8 cellular contexts compared by ENCODE assay signal in genomic region chr12:27710592-27711311, GRCh38. TPM values are rescaled to one million over a fixed set of nuclear protein-coding genes. Genes with fewer than 3 reads are reported as not detected.
DNase-seq lines count a peak whose midpoint lies in the region; ATAC-seq, FAIRE-seq and TF ChIP-seq lines count a peak whose summit lies in the region.

MRPS35 (plus strand) TSS chr12:27710832; CDS start chr12:27710844, 12 bp downstream.

- H4K20me1 ChIP-seq in HepG2 (ENCODE audit: insufficient read depth, low read length) = peaks cover 11% of the 10 kb centered on the region

- POLR2A ChIA-PET in HepG2 (lab: Yijun Ruan, JAX) = interaction anchor here (1.0 to 1.5 kb wide), 3 partner anchors 14 to 311 kb away, joined by 4 to 18 read pairs (median 6); partner anchors contain the start of gene REP15

- peak within 1 kb of the TSS; percentile 72 to 94 (median 90) for H3K4me3 ChIP-seq in HepG2 (replicated peaks in 1 of 3; ENCODE audit: insufficient read depth in 1 of 3, low read depth in 2 of 3, low read length in 3 of 3)

- peak; percentile 41 for TF ChIP-seq CTCF in HepG2 (CRISPR knock-in tag; IDR thresholded peaks at IDR 0.05)

- peaks cover 39% of the 10 kb centered on the region for H3K79me2 ChIP-seq in HepG2 (ENCODE audit: insufficient read depth, low read length)

- H3K4me1 ChIP-seq in HepG2 (ENCODE audit: insufficient read depth, low read length) = peaks cover 42% of the 10 kb centered on the region

- peak within 1 kb of the TSS; percentile 73 for H3K4me2 ChIP-seq in HepG2 (ENCODE audit: low read depth, low read length)

- FAIRE-seq in HepG2 (lab: Jason Lieb, UNC) = peak; percentile 58

- peak within 1 kb of the TSS; percentile 91 for H3K9ac ChIP-seq in HepG2 (ENCODE audit: insufficient read depth, low read depth, low read length)

- peak; percentile 94 to 95 for TF ChIP-seq POLR2A in HepG2 (IDR thresholded peaks at IDR 0.05; ENCODE audit: insufficient read depth in 1 of 2, low read depth in 2 of 2, low read length in 2 of 2)

- H3K27ac ChIP-seq in HepG2 (ENCODE audit: extremely low read length, insufficient read depth, low read length) = peak within 1 kb of the TSS; percentile 82

- DNase-seq in C1 segment of cervical spinal cord (lab: John Stamatoyannopoulos, UW) = peak; percentile 58 to 93 (median 88)
- DNase-seq in GM19240 (ENCODE audit: insufficient read length, low spot score) = peak; percentile 45
- peak; percentile 89 for DNase-seq in NCI-H69 (lab: John Stamatoyannopoulos, UW)
- DNase-seq in activated CD4-positive, alpha-beta T cell treated with anti-CD3 and anti-CD28 coated beads, Interleukin-2, amount 50 U/mL, for 1 hour = peak; percentile 89
- peak; percentile 88 for DNase-seq in dedifferentiated amniotic fluid mesenchymal stem cell (ENCODE audit: extremely low spot score)
- peak; percentile 72 for DNase-seq in HepG2 (ENCODE audit: low spot score)
- DNase-seq in stimulated activated CD4-positive, alpha-beta T cell treated with anti-CD3 and anti-CD28 coated beads, Interleukin-2, amount 100 ng/mL, for 48 hours = peak; percentile 88 to 90

- ATAC-seq in HG03457 (IDR thresholded peaks at IDR 0.05; ENCODE audit: unreplicated experiment) = peak; percentile 97
- peak; percentile 97 for ATAC-seq in HepG2

- H3K36me3 ChIP-seq in HepG2 (replicated peaks in 1 of 2; ENCODE audit: control insufficient read depth in 1 of 2, insufficient read depth in 2 of 2, low read length in 2 of 2) = peaks cover 0 to 19% of the 10 kb centered on the region in 2 experiments; a peak in 3 of 5 replicates

- peak within 1 kb of the TSS; percentile 44 for H2AFZ ChIP-seq in HepG2 (ENCODE audit: low read length)

- H3K27me3 ChIP-seq in HepG2 (ENCODE audit: control insufficient read depth in 1 of 2, insufficient read depth in 2 of 2, low read length in 2 of 2) = peaks cover 0 to 3% of the 10 kb centered on the region in 2 experiments; a peak in 1 of 5 replicates

- BruUV-seq in HepG2 (replicated peaks; lab: Mats Ljungman, UMichigan) = no TSS peak

- CTCF ChIA-PET in HepG2 (lab: Yijun Ruan, JAX; ENCODE audit: low intra/inter-chr PET ratio, low total read pairs) = no interaction called here

- in situ Hi-C loops in HepG2 (cut with HindIII; ENCODE audit: extremely low pct_ligation_motif_present, low pct_unique_long_range_greater_than_20kb) = no loop called here

- TF ChIP-seq EP300 in HepG2 (IDR thresholded peaks at IDR 0.05; ENCODE audit: low read depth in 2 of 2, low read length in 2 of 2) (no peak), HepG2 (CRISPR knock-in tag; IDR thresholded peaks at IDR 0.05; ENCODE audit: borderline replicate concordance) (peak; percentile 65)

- 0% methylated on average over 25 of the region's 46 CpGs for WGBS in HepG2 (ENCODE audit: low lambda C conversion rate)

- no peaks in the 10 kb centered on the region for H3K9me3 ChIP-seq in HepG2 (ENCODE audit: low read length)

- peak; percentile 36; the same call in 1 of the 2 replicates for TF ChIP-seq RAD21 in HepG2 (CRISPR knock-in tag; IDR thresholded peaks at IDR 0.05)

- intact Hi-C loops in HepG2 (cut with micrococcal nuclease; ENCODE audit: unreplicated experiment) = loop anchor here (2.0 kb wide), 1 partner anchor 22 kb away; no protein-coding TSS in a partner anchor

TF ChIP-seq in HepG2, 621 proteins besides CTCF, POLR2A, EP300 and RAD21 (continues in another document):
- TF ChIP-seq MEF2D (CRISPR knock-in tag; IDR thresholded peaks at IDR 0.05) (no peak), FOXK2 (IDR thresholded peaks at IDR 0.05) (no peak), SMARCE1 (IDR thresholded peaks at IDR 0.05; ENCODE audit: borderline replicate concordance) (no peak), SALL1 (CRISPR knock-in tag; IDR thresholded peaks at IDR 0.05) (peak; percentile 96), NFE2 (CRISPR knock-in tag; IDR thresholded peaks at IDR 0.05) (no peak), RFX1 (IDR thresholded peaks at IDR 0.05) (no peak), NBN (conservative IDR thresholded peaks at IDR 0.05) (no peak), PRMT3 (CRISPR knock-in tag; IDR thresholded peaks at IDR 0.05; ENCODE audit: borderline replicate concordance, low read depth) (no peak), ZNF280B (CRISPR knock-in tag; IDR thresholded peaks at IDR 0.05; ENCODE audit: borderline replicate concordance) (peak; percentile 96), PLSCR1 (CRISPR knock-in tag; IDR thresholded peaks at IDR 0.05; ENCODE audit: borderline replicate concordance) (no peak)
- TF ChIP-seq, protein P1, sequence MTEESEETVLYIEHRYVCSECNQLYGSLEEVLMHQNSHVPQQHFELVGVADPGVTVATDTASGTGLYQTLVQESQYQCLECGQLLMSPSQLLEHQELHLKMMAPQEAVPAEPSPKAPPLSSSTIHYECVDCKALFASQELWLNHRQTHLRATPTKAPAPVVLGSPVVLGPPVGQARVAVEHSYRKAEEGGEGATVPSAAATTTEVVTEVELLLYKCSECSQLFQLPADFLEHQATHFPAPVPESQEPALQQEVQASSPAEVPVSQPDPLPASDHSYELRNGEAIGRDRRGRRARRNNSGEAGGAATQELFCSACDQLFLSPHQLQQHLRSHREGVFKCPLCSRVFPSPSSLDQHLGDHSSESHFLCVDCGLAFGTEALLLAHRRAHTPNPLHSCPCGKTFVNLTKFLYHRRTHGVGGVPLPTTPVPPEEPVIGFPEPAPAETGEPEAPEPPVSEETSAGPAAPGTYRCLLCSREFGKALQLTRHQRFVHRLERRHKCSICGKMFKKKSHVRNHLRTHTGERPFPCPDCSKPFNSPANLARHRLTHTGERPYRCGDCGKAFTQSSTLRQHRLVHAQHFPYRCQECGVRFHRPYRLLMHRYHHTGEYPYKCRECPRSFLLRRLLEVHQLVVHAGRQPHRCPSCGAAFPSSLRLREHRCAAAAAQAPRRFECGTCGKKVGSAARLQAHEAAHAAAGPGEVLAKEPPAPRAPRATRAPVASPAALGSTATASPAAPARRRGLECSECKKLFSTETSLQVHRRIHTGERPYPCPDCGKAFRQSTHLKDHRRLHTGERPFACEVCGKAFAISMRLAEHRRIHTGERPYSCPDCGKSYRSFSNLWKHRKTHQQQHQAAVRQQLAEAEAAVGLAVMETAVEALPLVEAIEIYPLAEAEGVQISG (CRISPR knock-in tag; IDR thresholded peaks at IDR 0.05) = peak; percentile 94
- TF ChIP-seq, protein P2, sequence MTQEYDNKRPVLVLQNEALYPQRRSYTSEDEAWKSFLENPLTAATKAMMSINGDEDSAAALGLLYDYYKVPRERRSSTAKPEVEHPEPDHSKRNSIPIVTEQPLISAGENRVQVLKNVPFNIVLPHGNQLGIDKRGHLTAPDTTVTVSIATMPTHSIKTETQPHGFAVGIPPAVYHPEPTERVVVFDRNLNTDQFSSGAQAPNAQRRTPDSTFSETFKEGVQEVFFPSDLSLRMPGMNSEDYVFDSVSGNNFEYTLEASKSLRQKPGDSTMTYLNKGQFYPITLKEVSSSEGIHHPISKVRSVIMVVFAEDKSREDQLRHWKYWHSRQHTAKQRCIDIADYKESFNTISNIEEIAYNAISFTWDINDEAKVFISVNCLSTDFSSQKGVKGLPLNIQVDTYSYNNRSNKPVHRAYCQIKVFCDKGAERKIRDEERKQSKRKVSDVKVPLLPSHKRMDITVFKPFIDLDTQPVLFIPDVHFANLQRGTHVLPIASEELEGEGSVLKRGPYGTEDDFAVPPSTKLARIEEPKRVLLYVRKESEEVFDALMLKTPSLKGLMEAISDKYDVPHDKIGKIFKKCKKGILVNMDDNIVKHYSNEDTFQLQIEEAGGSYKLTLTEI (CRISPR knock-in tag; conservative IDR thresholded peaks at IDR 0.05) = no peak; the same call in 1 of the 2 replicates

RNA-seq across cellular contexts. Expression of gene MRPS35, which starts in this region (rescaled TPM):
- total RNA-seq in HepG2 (2016; rRNA removed; fragmentation: Illumina TruSeq; extraction: Trizol) = 104 and 160 TPM in 2 replicates
- 29.1 and 30.1 TPM in 2 replicates for total RNA-seq in HepG2 (2016; cell fraction: cytosol; rRNA removed; fragmentation: Illumina TruSeq; extraction: Trizol; ENCODE audit: low read depth)
- total RNA-seq in HepG2 (2016; cell fraction: insoluble cytoplasmic fraction; rRNA removed; fragmentation: Illumina TruSeq; extraction: Trizol) = 102 and 162 TPM in 2 replicates
- total RNA-seq in HepG2 (2016; cell fraction: membrane; rRNA removed; fragmentation: Illumina TruSeq; extraction: Trizol) = 47.8 and 48.1 TPM in 2 replicates
- 39.9 and 41.6 TPM in 2 replicates for total RNA-seq in HepG2 (2016; cell fraction: nucleus; rRNA removed; fragmentation: Illumina TruSeq; extraction: Trizol)
- 48.8 and 63.4 TPM in 2 replicates for polyA plus RNA-seq in HepG2 (2011; rRNA removed)
- polyA plus RNA-seq in HepG2 (2011; cell fraction: cytosol; rRNA removed) = 37.3 and 44.5 TPM in 2 replicates
- polyA plus RNA-seq in HepG2 (2011; cell fraction: nucleus; rRNA removed) = 8.5 and 11.1 TPM in 2 replicates
- polyA plus RNA-seq in HepG2 (2012) = 47.9 and 61.2 TPM in 2 replicates
- polyA plus RNA-seq in HepG2 (2016; cell fraction: cytosol; fragmentation: Illumina TruSeq; extraction: Trizol; ENCODE audit: low read depth) = 13.4 and 14.7 TPM in 2 replicates
- 142 and 160 TPM in 2 replicates for polyA plus RNA-seq in HepG2 (2016; cell fraction: insoluble cytoplasmic fraction; fragmentation: Illumina TruSeq; extraction: Trizol; ENCODE audit: low read depth)
- polyA plus RNA-seq in HepG2 (2016; cell fraction: membrane; fragmentation: Illumina TruSeq; extraction: Trizol; ENCODE audit: low read depth) = 29.5 and 31.1 TPM in 2 replicates
- polyA plus RNA-seq in HepG2 (2016; cell fraction: nucleus; fragmentation: Illumina TruSeq; extraction: Trizol; ENCODE audit: insufficient read depth, low read depth) = 50.1 and 50.5 TPM in 2 replicates
- 17.4 and 21.1 TPM in 2 replicates for polyA minus RNA-seq in HepG2 (2011; rRNA and poly(A)+ RNA removed; ENCODE audit: low replicate concordance)
- 47.1 and 47.8 TPM in 2 replicates for polyA minus RNA-seq in HepG2 (2011; cell fraction: cytosol; rRNA and poly(A)+ RNA removed)
- polyA minus RNA-seq in HepG2 (2011; cell fraction: nucleus; rRNA and poly(A)+ RNA removed) = 20.2 and 28.0 TPM in 2 replicates

Comparison
In these comparisons a context has a peak if more than half of its experiments do, and no peak if none do; other contexts are left out.
1. Peak in every context shown above with its lines: DNase-seq, ATAC-seq, H3K4me3 ChIP-seq and H3K27ac ChIP-seq.